Comparison of ENCODE assay signal across 1 cellular context in genomic region chr18:3892141-3892540, GRCh38.
TF ChIP-seq lines count a peak whose summit lies in the region.

No MANE protein-coding gene starts in this region.

TF ChIP-seq in GM23338, 12 proteins besides CTCF, POLR2A, EP300 and RAD21 (continued from another document):
- TF ChIP-seq ETS1 (IDR thresholded peaks at IDR 0.05), result no peak
- TF ChIP-seq POLR2AphosphoS5 (IDR thresholded peaks at IDR 0.05; ENCODE audit: low read depth), result no peak
- TF ChIP-seq REST (IDR thresholded peaks at IDR 0.05; ENCODE audit: unreplicated experiment), result no peak
- no peak for TF ChIP-seq NANOG (IDR thresholded peaks at IDR 0.05; ENCODE audit: borderline replicate concordance)
- no peak for TF ChIP-seq STAT1 (IDR thresholded peaks at IDR 0.05; ENCODE audit: unreplicated experiment)
TF ChIP-seq in GM23338: peak in this region for 0.
